ENCODE assay signal across 7 cellular contexts in genomic region chr1:212344905-212345304, GRCh38.
"Had no signal": no experiment of that assay in that cellular context is flagged by ENCODE, and none has a peak within 500 bp of the region (broad histone marks: within the 10 kb centered on the region; RNA-seq: fewer than 3 reads in every experiment).

No MANE protein-coding gene starts in this region.

- DNase-seq: GDM1, GF-D8 had no signal

- FAIRE-seq: GM12878, GM12891, GM12892, GM18507, GM19239 had no signal

- ATAC-seq: GM12878 had no signal

- H3K4me3 ChIP-seq: GM12878 had no signal
